ENCODE assay signal across 25 cellular contexts in the genomic region with DNA sequence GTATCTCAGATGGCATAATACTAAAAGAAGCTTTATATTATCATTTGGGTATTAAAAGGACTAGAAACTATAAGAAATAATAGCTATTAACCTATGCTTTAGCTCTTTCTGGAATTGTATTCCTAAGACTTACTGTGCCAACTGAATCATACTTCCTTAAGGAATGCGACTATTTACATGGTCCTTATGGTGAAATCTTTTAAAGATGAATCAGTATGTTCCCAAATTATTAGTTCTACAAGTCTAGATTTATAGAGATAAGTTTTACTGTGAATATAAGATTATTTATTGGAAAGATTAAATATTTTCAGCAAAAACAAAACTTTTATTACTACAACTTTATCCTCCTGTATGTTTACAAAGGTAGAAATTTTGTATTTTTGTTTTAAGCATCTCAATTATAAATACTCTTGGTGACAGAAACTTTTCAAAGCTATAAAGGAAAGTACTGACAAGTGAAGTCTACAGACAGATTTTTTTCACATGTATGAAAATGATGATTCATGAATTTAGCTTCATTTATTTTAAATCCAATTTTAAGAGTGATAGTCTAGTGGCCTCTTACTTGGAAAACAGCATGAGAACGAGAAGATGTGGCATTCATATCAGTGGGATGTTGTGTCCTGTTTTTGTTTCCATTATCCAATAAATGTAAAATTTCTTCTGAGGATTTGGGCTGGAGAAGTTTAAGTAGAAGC. TPM values are rescaled to one million over a fixed set of nuclear protein-coding genes. Genes with fewer than 3 reads are reported as not detected.
DNase-seq lines count a peak whose midpoint lies in the region; ATAC-seq, FAIRE-seq and TF ChIP-seq lines count a peak whose summit lies in the region.
"Had no signal": no experiment of that assay in that cellular context is flagged by ENCODE, and none has a peak within 500 bp of the region (broad histone marks: within the 10 kb centered on the region; RNA-seq: fewer than 3 reads in every experiment).

No MANE protein-coding gene starts in this region.

- BruUV-seq in K562 (replicated peaks; lab: Mats Ljungman, UMichigan) = no TSS peak

- FAIRE-seq in A204.1 (lab: Jason Lieb, UNC) (peak; percentile 34), K562 (lab: Jason Lieb, UNC) (no peak)
- FAIRE-seq: pancreas had no signal

- DNase-seq in HCEC 1CT = peak; percentile 86
- no peak for DNase-seq in K562 (ENCODE audit: extremely low read depth in 1 of 4, low spot score in 3 of 4)
- peak; percentile 65 for DNase-seq in fibroblast of the aortic adventitia (ENCODE audit: low read depth)
- DNase-seq in ecto neural progenitor cell (ENCODE audit: low spot score) = no peak
- no peak for DNase-seq in NCI-H524 treated with DMSO at 0.1 percent for 48 hours (lab: John Stamatoyannopoulos, UW)
- DNase-seq: activated CD8-positive, alpha-beta T cell treated with anti-CD3 and anti-CD28 coated beads, Interleukin-2, amount 10 ng/mL, durations not matched to agents 7 days and 5 days; activated naive CD4-positive, alpha-beta T cell; amniotic stem cell; C1 segment of cervical spinal cord; effector CD4-positive, alpha-beta T cell; left lung; natural killer cell; NCI-H1092 treated with DMSO at 0.1 percent for 48 hours; NCI-H1930; NCI-H748 treated with DMSO at 0.1 percent for 48 hours; pancreas; stimulated activated CD4-positive, alpha-beta T cell treated with anti-CD3 and anti-CD28 coated beads, Interleukin-15, amount 100 ng/mL, for 24 hours; stomach had no signal

- H4K20me1 ChIP-seq in K562 (replicated peaks; ENCODE audit: control insufficient read depth, insufficient read depth, low read length) = no peaks in the 10 kb centered on the region

- H3K4me3 ChIP-seq in K562 = no peak overlapping the region
- no peak overlapping the region for H3K4me3 ChIP-seq in fibroblast of the aortic adventitia (ENCODE audit: low read depth, low read length)
- H3K4me3 ChIP-seq: left lung, pancreas, right atrium auricular region, stomach, tibial nerve had no signal

- no peaks in the 10 kb centered on the region for H3K27me3 ChIP-seq in K562 (ENCODE audit: control insufficient read depth in 2 of 2, insufficient read depth in 2 of 2, low read length in 2 of 2)
- H3K27me3 ChIP-seq: left lung, pancreas, right atrium auricular region, stomach, tibial nerve had no signal

- peaks cover 18% of the 10 kb centered on the region; the same call in 2 of the 3 replicates for H3K79me2 ChIP-seq in K562 (ENCODE audit: control insufficient read depth, insufficient read depth, low read length)

- POLR2A ChIA-PET in K562 (lab: Yijun Ruan, JAX) = interaction anchor here (1.0 kb wide), 1 partner anchor 13 kb away, joined by 3 read pairs; no protein-coding TSS in a partner anchor

- no peak overlapping the region for H3K9ac ChIP-seq in K562 (ENCODE audit: insufficient read depth in 1 of 2, low read depth in 2 of 2, low read length in 2 of 2)

- H3K9me1 ChIP-seq in K562 (ENCODE audit: control insufficient read depth, insufficient read depth, low read length) = no peaks in the 10 kb centered on the region

- no peak for ATAC-seq in K562
- no peak for ATAC-seq in GM21515 (IDR thresholded peaks at IDR 0.05; ENCODE audit: unreplicated experiment)
- ATAC-seq in HG03442 (IDR thresholded peaks at IDR 0.05; ENCODE audit: unreplicated experiment) = no peak
- ATAC-seq: activated CD8-positive, alpha-beta T cell treated with anti-CD3 and anti-CD28 coated beads, Interleukin-2, amount 10 ng/mL, durations not matched to agents 7 days and 5 days; HCT116; left lung; natural killer cell; pancreas; Right ventricle myocardium inferior had no signal

- H3K4me1 ChIP-seq in K562 (replicated peaks in 1 of 2; ENCODE audit: control insufficient read depth in 2 of 2, insufficient read depth in 2 of 2, low read length in 2 of 2) = no peaks in the 10 kb centered on the region
- H3K4me1 ChIP-seq: left lung, pancreas, right atrium auricular region, stomach, tibial nerve had no signal

- in situ Hi-C loops in K562 (cut with MboI) = no loop called here

- TF ChIP-seq RAD21 in K562 (CRISPR knock-in tag; conservative IDR thresholded peaks at IDR 0.05 in 1 of 2, IDR thresholded peaks at IDR 0.05 in 1 of 2) = no peak

- WGBS in K562 (ENCODE audit: insufficient coverage, low coverage, missing lambda C conversion rate) = 83% methylated on average over 2 of the region's 2 CpGs

- no peak overlapping the region for H3K4me2 ChIP-seq in K562 (ENCODE audit: insufficient read depth, low read length)

- H3K36me3 ChIP-seq in K562 (ENCODE audit: control insufficient read depth, insufficient read depth, low read length) = peaks cover 57% of the 10 kb centered on the region
- H3K36me3 ChIP-seq: pancreas, right atrium auricular region, stomach, tibial nerve had no signal

- intact Hi-C loops in K562 (cut with micrococcal nuclease) = no loop called here

- H2AFZ ChIP-seq in K562 (ENCODE audit: low read depth, low read length) = no peak overlapping the region

- no peak for TF ChIP-seq CTCF in K562 (IDR thresholded peaks at IDR 0.05 in 2 of 3, conservative IDR thresholded peaks at IDR 0.05 in 1 of 3; ENCODE audit: insufficient read depth in 2 of 3, low read depth in 1 of 3, low read length in 3 of 3)
- no peak for TF ChIP-seq CTCF in fibroblast of the aortic adventitia (IDR thresholded peaks at IDR 0.05; ENCODE audit: insufficient read depth, low read length)

- TF ChIP-seq POLR2A in K562 (conservative IDR thresholded peaks at IDR 0.05) = no peak

- no peak for TF ChIP-seq EP300 in K562 (IDR thresholded peaks at IDR 0.05; ENCODE audit: low read length)

- H3K9me3 ChIP-seq in K562 (replicated peaks; ENCODE audit: control insufficient read depth, insufficient read depth, low read depth, low read length) = no peaks in the 10 kb centered on the region
- H3K9me3 ChIP-seq: left lung, pancreas, right atrium auricular region, stomach, tibial nerve had no signal

- no peak overlapping the region for H3K27ac ChIP-seq in K562 (ENCODE audit: extremely low read depth, low read depth, low read length)
- H3K27ac ChIP-seq: left lung, pancreas, right atrium auricular region, stomach, tibial nerve had no signal

- CTCF ChIA-PET in K562 (lab: Yijun Ruan, JAX; ENCODE audit: low intra/inter-chr PET ratio) = no interaction called here

TF ChIP-seq in K562, 482 proteins besides CTCF, POLR2A, EP300 and RAD21:
- TF ChIP-seq SETDB1 (IDR thresholded peaks at IDR 0.05; ENCODE audit: low read length) = no peak
- TF ChIP-seq MAFF (IDR thresholded peaks at IDR 0.05; ENCODE audit: low read length) = peak; percentile 21; the same call in 1 of the 2 replicates
- TF ChIP-seq SREBF2 (CRISPR knock-in tag; IDR thresholded peaks at IDR 0.05) = no peak
- TF ChIP-seq ZNF24 (IDR thresholded peaks at IDR 0.05) = no peak
- peak; percentile 56; the same call in 1 of the 2 replicates for TF ChIP-seq MAFG (tag; conservative IDR thresholded peaks at IDR 0.05)
- peak; percentile 54 for TF ChIP-seq C11orf30 (IDR thresholded peaks at IDR 0.05; ENCODE audit: low read depth)
- 0 out of 2 replicates have a peak, but pooled peaks have one; percentile 8 for TF ChIP-seq MAFK (IDR thresholded peaks at IDR 0.05; ENCODE audit: low read length)
- TF ChIP-seq PCBP1 (IDR thresholded peaks at IDR 0.05; ENCODE audit: low read depth, low read length, poor library complexity, severe bottlenecking) = no peak
- peak; percentile 80 for TF ChIP-seq ZNF316 (IDR thresholded peaks at IDR 0.05)
- no peak for TF ChIP-seq CC2D1A (IDR thresholded peaks at IDR 0.05)

RNA-seq across cellular contexts. Expression of a gene that starts 17.8 kb away (rescaled TPM):
- 29.1 and 184 TPM in 2 replicates for total RNA-seq in K562 (2011; cell fraction: chromatin; rRNA removed; ENCODE audit: low replicate concordance)
- 14.5 and 23.7 TPM in 2 replicates for total RNA-seq in K562 (2011; cell fraction: nucleolus; rRNA removed)
- total RNA-seq in K562 (2011; cell fraction: nucleoplasm; rRNA removed) = 44.7 and 45.4 TPM in 2 replicates
- 15.1 and 16.4 TPM in 2 replicates for total RNA-seq in K562 (2014; rRNA removed)
- 36.1 and 42.6 TPM in 2 replicates for total RNA-seq in K562 (2014; rRNA removed; fragmentation: Illumina TruSeq; extraction: Trizol)
- total RNA-seq in K562 (2015; rRNA removed; fragmentation: Illumina TruSeq; extraction: Trizol) = 29.6 and 32.9 TPM in 2 replicates
- total RNA-seq in K562 (2021) = 22.1 and 22.5 TPM in 2 replicates
- 22.0 and 24.4 TPM in 2 replicates for polyA plus RNA-seq in K562 (2011; rRNA removed)
- polyA plus RNA-seq in K562 (2011; cell fraction: cytosol; rRNA removed) = 2.9 and 7.4 TPM in 2 replicates
- 14.0 and 23.7 TPM in 2 replicates for polyA plus RNA-seq in K562 (2011; cell fraction: nucleus; rRNA removed)
- polyA plus RNA-seq in K562 (2012) = 18.1 and 19.0 TPM in 2 replicates
- polyA plus RNA-seq in K562 (2014; fragmentation: Illumina TruSeq; extraction: Trizol) = 24.1 and 27.0 TPM in 2 replicates
- 10 to 100 TPM; 20.8 to 24.3 TPM for polyA plus RNA-seq in K562 (2014; fragmentation: Nextera tagmentation; extraction: Ambion mirVana)
- 17.3 TPM in 2 replicates for polyA plus RNA-seq in K562 (2014; rRNA removed)
- 66.0 and 74.0 TPM in 2 replicates for polyA minus RNA-seq in K562 (2011; rRNA and poly(A)+ RNA removed)
- polyA minus RNA-seq in K562 (2011; cell fraction: cytosol; rRNA and poly(A)+ RNA removed) = 12.3 and 14.2 TPM in 2 replicates
- polyA minus RNA-seq in K562 (2011; cell fraction: nucleus; rRNA and poly(A)+ RNA removed) = 73.2 and 125 TPM in 2 replicates
- total RNA-seq in fibroblast of the aortic adventitia (ENCODE audit: low replicate concordance) = 0.82 and 18.2 TPM in 2 replicates

RNA-seq across cellular contexts. Expression of a gene that starts 18.0 kb away (rescaled TPM):
- 32.0 and 54.2 TPM in 2 replicates for total RNA-seq in K562 (2011; cell fraction: chromatin; rRNA removed; ENCODE audit: low replicate concordance)
- total RNA-seq in K562 (2011; cell fraction: nucleolus; rRNA removed) = 11.5 and 16.8 TPM in 2 replicates
- total RNA-seq in K562 (2011; cell fraction: nucleoplasm; rRNA removed) = 26.0 and 39.6 TPM in 2 replicates
- total RNA-seq in K562 (2014; rRNA removed) (10.4 and 10.7 TPM in 2 replicates), K562 (2014; rRNA removed; fragmentation: Illumina TruSeq; extraction: Trizol) (21.7 and 24.2 TPM in 2 replicates), K562 (2015; rRNA removed; fragmentation: Illumina TruSeq; extraction: Trizol) (15.9 and 16.1 TPM in 2 replicates), K562 (2021) (12.5 and 15.9 TPM in 2 replicates), fibroblast of the aortic adventitia (ENCODE audit: low replicate concordance) (6.0 and 24.6 TPM in 2 replicates)
- polyA plus RNA-seq in K562 (2011; rRNA removed) (17.5 and 20.4 TPM in 2 replicates), K562 (2014; fragmentation: Illumina TruSeq; extraction: Trizol) (10.1 and 12.1 TPM in 2 replicates), K562 (2014; fragmentation: Nextera tagmentation; extraction: Ambion mirVana) (10 to 100 TPM; 19.1 to 20.9 TPM), K562 (2014; rRNA removed) (11.6 and 12.0 TPM in 2 replicates)
- polyA plus RNA-seq in K562 (2011; cell fraction: cytosol; rRNA removed) = 6.8 and 11.1 TPM in 2 replicates
- 13.2 and 14.6 TPM in 2 replicates for polyA plus RNA-seq in K562 (2011; cell fraction: nucleus; rRNA removed)
- 8.5 and 8.6 TPM in 2 replicates for polyA plus RNA-seq in K562 (2012)
- polyA minus RNA-seq in K562 (2011; rRNA and poly(A)+ RNA removed) = 32.8 and 40.0 TPM in 2 replicates
- 10.6 and 13.9 TPM in 2 replicates for polyA minus RNA-seq in K562 (2011; cell fraction: cytosol; rRNA and poly(A)+ RNA removed)
- polyA minus RNA-seq in K562 (2011; cell fraction: nucleus; rRNA and poly(A)+ RNA removed) = 36.2 and 64.3 TPM in 2 replicates

Comparison
In these comparisons a context has a peak if more than half of its experiments do, and no peak if none do; other contexts are left out.
1. DNase-seq: peak in HCEC 1CT (single experiment) and fibroblast of the aortic adventitia (single experiment); none in K562 (0 of 4), ecto neural progenitor cell (single experiment) and NCI-H524 treated with DMSO at 0.1 percent for 48 hours (single experiment).